ENCODE assay signal across 23 cellular contexts in genomic region chr12:54688309-54689033, GRCh38. TPM values are rescaled to one million over a fixed set of nuclear protein-coding genes. Genes with fewer than 3 reads are reported as not detected.
A peak's percentile ranks its signal among the peaks of the same experiment; 100 is the strongest.
DNase-seq lines count a peak whose midpoint lies in the region; ATAC-seq, FAIRE-seq and TF ChIP-seq lines count a peak whose summit lies in the region.
"Had no signal": no experiment of that assay in that cellular context is flagged by ENCODE, and none has a peak within 500 bp of the region (broad histone marks: within the 10 kb centered on the region; RNA-seq: fewer than 3 reads in every experiment).

No MANE protein-coding gene starts in this region.

- H2BK120ac ChIP-seq in H1 (replicated peaks; ENCODE audit: low read depth, low read length) = no peak overlapping the region

- H2AFZ ChIP-seq in GM23338 (peak overlapping the region; percentile 3; the same call in 1 of the 2 replicates), H1 (ENCODE audit: low read length) (no peak overlapping the region; the same call in 1 of the 2 replicates), neural progenitor cell (replicated peaks) (no peak overlapping the region)

- POLR2A ChIA-PET in H1 (lab: Charles Lee; ENCODE audit: partially characterized antibody) = interaction anchor here (1.7 kb wide), 1 partner anchor 9 kb away, joined by 6 read pairs; no protein-coding TSS in a partner anchor

- H3K27me3 Mint-ChIP-seq in GM23338 (ENCODE audit: insufficient read depth, low read depth, poor library complexity) (peaks cover 7% of the 10 kb centered on the region), neural progenitor cell (ENCODE audit: insufficient read depth, low read depth) (no peaks in the 10 kb centered on the region)

- H3K4me3 ChIP-seq in GM23338 (no peak overlapping the region), H1 (ENCODE audit: extremely low read depth in 1 of 4, insufficient read depth in 2 of 4, low read depth in 3 of 4, low read length in 4 of 4) (no peak overlapping the region), neural progenitor cell (no peak overlapping the region), HAP-1 (no peak overlapping the region)

- TF ChIP-seq CTCF in GM23338 (conservative IDR thresholded peaks at IDR 0.05; ENCODE audit: low read depth in 2 of 2) = no peak
- no peak for TF ChIP-seq CTCF in H1 (IDR thresholded peaks at IDR 0.05; ENCODE audit: control extremely low read depth in 1 of 3, insufficient read depth in 1 of 3, low read depth in 1 of 3, low read length in 3 of 3)
- no peak for TF ChIP-seq CTCF in neural progenitor cell (IDR thresholded peaks at IDR 0.05)
- TF ChIP-seq CTCF in omental fat pad (IDR thresholded peaks at IDR 0.05) = no peak

- peaks cover 5 to 6% of the 10 kb centered on the region in 2 experiments; a peak in 1 of 4 replicates for H3K9me3 ChIP-seq in H1 (ENCODE audit: insufficient read depth in 2 of 2, low read depth in 1 of 2, low read length in 1 of 2)
- H3K9me3 ChIP-seq in neural progenitor cell (ENCODE audit: low read depth) = no peaks in the 10 kb centered on the region
- H3K9me3 ChIP-seq in HAP-1 = no peaks in the 10 kb centered on the region
- H3K9me3 ChIP-seq: Caco-2 had no signal

- no peaks in the 10 kb centered on the region; the same call in 1 of the 2 replicates for H3K23me2 ChIP-seq in H1 (ENCODE audit: low read depth, low read length)

- H3K4me1 ChIP-seq in GM23338 (ENCODE audit: insufficient read depth) (peaks cover 23% of the 10 kb centered on the region), H1 (replicated peaks in 1 of 4; ENCODE audit: control insufficient read depth in 3 of 4, insufficient read depth in 4 of 4, low read length in 3 of 4) (peaks cover 9 to 13% (median 11%) of the 10 kb centered on the region in 4 experiments; a peak in 6 of 7 replicates), neural progenitor cell (peaks cover 15% of the 10 kb centered on the region), HAP-1 (no peaks in the 10 kb centered on the region)
- H3K4me1 ChIP-seq: Caco-2 had no signal

- H3K4me2 ChIP-seq in GM23338 (no peak overlapping the region), H1 (ENCODE audit: insufficient read depth in 1 of 2, low read depth in 2 of 2, low read length in 2 of 2) (no peak overlapping the region), neural progenitor cell (no peak overlapping the region)

- no peak for TF ChIP-seq RAD21 in H1 (IDR thresholded peaks at IDR 0.05 in 1 of 2, conservative IDR thresholded peaks at IDR 0.05 in 1 of 2; ENCODE audit: low read depth in 2 of 2, low read length in 2 of 2)

- ATAC-seq in GM23338 (no peak), omental fat pad (ENCODE audit: low FRiP score) (no peak)
- ATAC-seq: HCT116 had no signal

- no peak for TF ChIP-seq POLR2A in GM12891 (IDR thresholded peaks at IDR 0.05; ENCODE audit: low read depth, low read length)
- TF ChIP-seq POLR2A in H1 (IDR thresholded peaks at IDR 0.05; ENCODE audit: control extremely low read depth in 1 of 2, low read depth in 2 of 2, low read length in 2 of 2) = no peak

- H3K79me1 ChIP-seq in H1 (ENCODE audit: low read depth, low read length) = no peaks in the 10 kb centered on the region

- H3K27me3 ChIP-seq in GM23338 (ENCODE audit: insufficient read depth) (no peaks in the 10 kb centered on the region), H1 (replicated peaks in 1 of 4; ENCODE audit: control insufficient read depth in 3 of 4, extremely low read depth in 1 of 4, insufficient read depth in 3 of 4, low read length in 3 of 4) (no peaks in the 10 kb centered on the region; a peak in 1 of 7 replicates), neural progenitor cell (no peaks in the 10 kb centered on the region), HAP-1 (ENCODE audit: low read depth) (0 out of 2 replicates have a peak, but pooled peaks cover 4% of the 10 kb centered on the region)

- CTCF ChIA-PET in H1 (lab: Charles Lee; ENCODE audit: partially characterized antibody) = interaction anchor here (1.0 to 5.9 kb wide), 8 partner anchors 7 to 91 kb away, joined by 3 to 54 read pairs (median 6); no protein-coding TSS in a partner anchor

- H4K20me1 ChIP-seq in GM23338 (replicated peaks; ENCODE audit: insufficient read depth) (no peaks in the 10 kb centered on the region), H1 (replicated peaks in 1 of 2; ENCODE audit: control insufficient read depth in 1 of 2, insufficient read depth in 2 of 2, low read length in 2 of 2) (no peaks in the 10 kb centered on the region), neural progenitor cell (ENCODE audit: low read depth) (no peaks in the 10 kb centered on the region)

- no peak for TF ChIP-seq EP300 in H1 (IDR thresholded peaks at IDR 0.05; ENCODE audit: borderline replicate concordance in 1 of 2, low read depth in 2 of 2, low read length in 2 of 2)

- H3K36me3 Mint-ChIP-seq in GM23338 (ENCODE audit: low read depth) = peaks cover 9% of the 10 kb centered on the region
- no peaks in the 10 kb centered on the region for H3K36me3 Mint-ChIP-seq in neural progenitor cell

- 84% methylated on average over 5 of the region's 5 CpGs; no CpG with 5 or more reads in 1 of the 2 experiments for WGBS in H1 (ENCODE audit: extremely low coverage in 1 of 2, insufficient coverage in 1 of 2, insufficient read length in 1 of 2, insufficient replicate concordance in 2 of 2, low coverage in 1 of 2, low lambda C conversion rate in 2 of 2, missing lambda C conversion rate in 1 of 2), 2 experiments

- H3K9me3 Mint-ChIP-seq in GM23338 (peaks cover 9% of the 10 kb centered on the region), neural progenitor cell (peaks cover 11% of the 10 kb centered on the region)
- H3K9me3 Mint-ChIP-seq: CD4-positive, alpha-beta T cell; HFFc6 had no signal

- H2BK20ac ChIP-seq in H1 (ENCODE audit: low read length) = no peak overlapping the region; the same call in 1 of the 2 replicates

- H3K9ac ChIP-seq in H1 (replicated peaks in 1 of 4; ENCODE audit: extremely low read depth in 1 of 4, low read depth in 3 of 4, low read length in 3 of 4) (no peak overlapping the region), neural progenitor cell (no peak overlapping the region)

- H2AK5ac ChIP-seq in H1 (ENCODE audit: low read depth, low read length) = no peak overlapping the region

- no peak overlapping the region for H4K5ac ChIP-seq in H1 (ENCODE audit: insufficient read length, low read depth, low read length)

- no peak overlapping the region for H3K4me3 Mint-ChIP-seq in GM23338
- peak overlapping the region; percentile 3 for H3K4me3 Mint-ChIP-seq in neural progenitor cell
- H3K4me3 Mint-ChIP-seq: CD4-positive, alpha-beta T cell; HFFc6; IgD-negative memory B cell had no signal

- H2BK12ac ChIP-seq in H1 (ENCODE audit: low read depth, low read length) = 0 out of 2 replicates have a peak overlapping the region, but pooled peaks have one; percentile 22

- no peak for DNase-seq in GM12891 (ENCODE audit: insufficient read length, low spot score)
- DNase-seq in GM23338 (ENCODE audit: low spot score) = no peak
- no peak for DNase-seq in H1 (ENCODE audit: low read depth in 1 of 2, low spot score in 2 of 2)
- DNase-seq in neural progenitor cell (ENCODE audit: low spot score) = no peak
- no peak for DNase-seq in activated CD8-positive, alpha-beta memory T cell treated with anti-CD3 and anti-CD28 coated beads, Interleukin-2, amount 50 U/mL, for 4 hours
- no peak for DNase-seq in omental fat pad (ENCODE audit: low spot score)
- no peak for DNase-seq in HAP-1 (ENCODE audit: low spot score in 2 of 2)
- DNase-seq: AML-193; Caco-2; CD4-positive, alpha-beta T cell; DMS79; GDM1; HFFc6; KBM-7 had no signal

- H3K4me1 Mint-ChIP-seq in GM23338 (peaks cover 23% of the 10 kb centered on the region), neural progenitor cell (peaks cover 22% of the 10 kb centered on the region)
- H3K4me1 Mint-ChIP-seq: IgD-negative memory B cell had no signal

- no peak overlapping the region for H3K14ac ChIP-seq in H1 (ENCODE audit: insufficient read length)

- H4K8ac ChIP-seq in H1 (ENCODE audit: extremely low read depth, insufficient read depth, low read length) = no peak overlapping the region

- no peak overlapping the region for H3K4ac ChIP-seq in H1 (replicated peaks; ENCODE audit: insufficient read length, low read depth, low read length)

- no peak overlapping the region for H3K18ac ChIP-seq in H1 (ENCODE audit: extremely low read depth, low read length)

- no peak overlapping the region for H2BK15ac ChIP-seq in H1 (ENCODE audit: low read length)

- H3K79me2 ChIP-seq in GM23338 (replicated peaks; ENCODE audit: insufficient read depth) (no peaks in the 10 kb centered on the region), H1 (ENCODE audit: control insufficient read depth in 1 of 2, insufficient read depth in 2 of 2, low read length in 2 of 2) (no peaks in the 10 kb centered on the region; a peak in 1 of 4 replicates), neural progenitor cell (ENCODE audit: low read depth) (no peaks in the 10 kb centered on the region)

- H3K27ac Mint-ChIP-seq in GM23338 (no peak overlapping the region), neural progenitor cell (no peak overlapping the region)
- H3K27ac Mint-ChIP-seq: CD4-positive, alpha-beta T cell; HFFc6; IgD-negative memory B cell had no signal

- no peak overlapping the region for H3K56ac ChIP-seq in H1 (replicated peaks; ENCODE audit: insufficient read length, low read depth, low read length)

- H3F3A ChIP-seq in GM23338 (replicated peaks; ENCODE audit: low read depth) (no peaks in the 10 kb centered on the region), neural progenitor cell (ENCODE audit: low read depth) (peaks cover 14% of the 10 kb centered on the region)

- H3K27ac ChIP-seq in GM23338 (ENCODE audit: low read depth) (no peak overlapping the region), H1 (ENCODE audit: low read depth, low read length) (no peak overlapping the region), neural progenitor cell (no peak overlapping the region)
- H3K27ac ChIP-seq: C4-2B had no signal

- H4K91ac ChIP-seq in H1 (replicated peaks; ENCODE audit: insufficient read length, low read length) = no peak overlapping the region

- no peaks in the 10 kb centered on the region for H3K36me3 ChIP-seq in GM23338 (ENCODE audit: insufficient read depth)
- H3K36me3 ChIP-seq in H1 (ENCODE audit: control insufficient read depth in 2 of 4, insufficient read depth in 4 of 4, low read length in 3 of 4) = no peaks in the 10 kb centered on the region; a peak in 1 of 8 replicates
- H3K36me3 ChIP-seq in neural progenitor cell = no peaks in the 10 kb centered on the region
- H3K36me3 ChIP-seq in HAP-1 (replicated peaks) = no peaks in the 10 kb centered on the region

- no peaks in the 10 kb centered on the region; the same call in 1 of the 2 replicates for H3K9me2 ChIP-seq in GM23338 (ENCODE audit: insufficient read depth)

- in situ Hi-C loops in HAP-1 (cut with MboI; ENCODE audit: low sequenced_read_pairs) = no loop called here

- H3K23ac ChIP-seq in H1 (ENCODE audit: insufficient read length) = no peak overlapping the region

- no peak for FAIRE-seq in GM12891 (lab: Jason Lieb, UNC)
- no peak for FAIRE-seq in H1 (lab: Jason Lieb, UNC)
- FAIRE-seq: A204.1, D721Med, HTR-8/SVneo had no signal

- H2BK5ac ChIP-seq in H1 (ENCODE audit: low read depth, low read length) = no peak overlapping the region

RNA-seq across cellular contexts. Expression of gene DCD, which starts 40.3 kb away (rescaled TPM):
- polyA plus RNA-seq in GM12891 (2012; ENCODE audit: low read depth, missing spikeins) = not detected
- not detected in 2 replicates for total RNA-seq in GM23338 (2014; rRNA removed; shearing (Covaris generic))
- polyA plus RNA-seq in GM23338 (2016; fragmentation: Nextera tagmentation; extraction: Ambion mirVana) (not detected in 2 replicates), H1 (2011; rRNA removed) (not detected in 2 replicates)
- not detected in 2 replicates for total RNA-seq in H1 (2021; fragmentation: NEBNext Ultra II Directional; extraction: Animal tissue kit (Norgen Biotek cat#: 25700))
- polyA plus RNA-seq in H1 (2011; cell fraction: cytosol; rRNA removed) = not detected
- not detected for polyA plus RNA-seq in H1 (2011; cell fraction: nucleus; rRNA removed)
- polyA plus RNA-seq in H1 (2012, experiment 1 of 2) = not detected in 4 replicates
- polyA plus RNA-seq in H1 (2012, experiment 2 of 2) = not detected
- polyA plus RNA-seq in H1 (2013, experiment 1 of 2) = not detected
- not detected for polyA plus RNA-seq in H1 (2013, experiment 2 of 2)
- not detected in 2 replicates for polyA minus RNA-seq in H1 (2011; rRNA and poly(A)+ RNA removed)
- polyA minus RNA-seq in H1 (2011; cell fraction: cytosol; rRNA and poly(A)+ RNA removed) = not detected
- polyA minus RNA-seq in H1 (2011; cell fraction: nucleus; rRNA and poly(A)+ RNA removed) = not detected
- total RNA-seq in neural progenitor cell (ENCODE audit: low replicate concordance) (not detected in 2 replicates), omental fat pad (not detected)
- total RNA-seq: Caco-2; CD4-positive, alpha-beta T cell; Daoy; H4; HFFc6 had no signal
- polyA plus RNA-seq: BJ, IgD-negative memory B cell had no signal

RNA-seq across cellular contexts. Expression of gene LACRT, which starts 53.8 kb away (rescaled TPM):
- polyA plus RNA-seq in GM12891 (2012; ENCODE audit: low read depth, missing spikeins) = not detected
- not detected in 2 replicates for total RNA-seq in GM23338 (2014; rRNA removed; shearing (Covaris generic))
- polyA plus RNA-seq in GM23338 (2016; fragmentation: Nextera tagmentation; extraction: Ambion mirVana) = not detected in 2 replicates
- total RNA-seq in H1 (2021; fragmentation: NEBNext Ultra II Directional; extraction: Animal tissue kit (Norgen Biotek cat#: 25700)) = not detected in 2 replicates
- not detected in 2 replicates for polyA plus RNA-seq in H1 (2011; rRNA removed)
- not detected for polyA plus RNA-seq in H1 (2011; cell fraction: cytosol; rRNA removed)
- polyA plus RNA-seq in H1 (2011; cell fraction: nucleus; rRNA removed) = not detected
- not detected in 4 replicates for polyA plus RNA-seq in H1 (2012, experiment 1 of 2)
- polyA plus RNA-seq in H1 (2012, experiment 2 of 2) = not detected
- not detected for polyA plus RNA-seq in H1 (2013, experiment 1 of 2)
- polyA plus RNA-seq in H1 (2013, experiment 2 of 2) = not detected
- polyA minus RNA-seq in H1 (2011; rRNA and poly(A)+ RNA removed) = not detected in 2 replicates
- not detected for polyA minus RNA-seq in H1 (2011; cell fraction: cytosol; rRNA and poly(A)+ RNA removed)
- polyA minus RNA-seq in H1 (2011; cell fraction: nucleus; rRNA and poly(A)+ RNA removed) = not detected
- total RNA-seq in neural progenitor cell (ENCODE audit: low replicate concordance) = not detected in 2 replicates
- total RNA-seq in omental fat pad = not detected
- total RNA-seq: Caco-2; CD4-positive, alpha-beta T cell; Daoy; H4; HFFc6 had no signal
- polyA plus RNA-seq: BJ, IgD-negative memory B cell had no signal
